ENCODE assay signal across 13 cellular contexts in genomic region chr4:76703123-76703490, GRCh38.
DNase-seq lines count a peak whose midpoint lies in the region; ATAC-seq and TF ChIP-seq lines count a peak whose summit lies in the region.
"Had no signal": no experiment of that assay in that cellular context is flagged by ENCODE, and none has a peak within 500 bp of the region (broad histone marks: within the 10 kb centered on the region; RNA-seq: fewer than 3 reads in every experiment).

No MANE protein-coding gene starts in this region.

- H3K27ac ChIP-seq in PC-3 (ENCODE audit: low read length) = peak overlapping the region; percentile 99

- no peak overlapping the region for H2AFZ ChIP-seq in PC-3 (ENCODE audit: low read length)

- peak overlapping the region; percentile 87 for H3K27ac Mint-ChIP-seq in endothelial cell (ENCODE audit: unreplicated experiment)
- H3K27ac Mint-ChIP-seq in nephron = peak overlapping the region; percentile 56 to 80 (median 74)
- no peak overlapping the region for H3K27ac Mint-ChIP-seq in activated T-helper 1 cell treated with anti-CD3 and anti-CD28 coated beads, Interleukin-12 subunit alpha, Interleukin-12 subunit beta, Interleukin-2, Interleukin-4 antibody, amounts not matched to agents 30 ng/mL and 10 ng/mL and 1 ng/mL, durations not matched to agents 14 hours and 24 hours and 36 hours
- H3K27ac Mint-ChIP-seq: activated naive CD4-positive, alpha-beta T cell treated with anti-CD3 and anti-CD28 coated beads for 36 hours; B cell had no signal

- H3K9me3 ChIP-seq in PC-3 (ENCODE audit: low read length) = no peaks in the 10 kb centered on the region
- H3K9me3 ChIP-seq: MG63 had no signal

- peak overlapping the region; percentile 62 for H3K9ac ChIP-seq in PC-3 (ENCODE audit: low read length)

- BruUV-seq in PC-3 (replicated peaks; lab: Mats Ljungman, UMichigan) = no TSS peak

- H3K9me2 ChIP-seq in PC-3 (replicated peaks; ENCODE audit: low read length) = no peaks in the 10 kb centered on the region

- peak overlapping the region; percentile 44; the same call in 1 of the 2 replicates for H3K4me3 ChIP-seq in PC-3 (ENCODE audit: low read length)
- H3K4me3 ChIP-seq: MG63 had no signal

- peaks cover 2% of the 10 kb centered on the region for H3K27me3 Mint-ChIP-seq in endothelial cell (ENCODE audit: unreplicated experiment)
- peaks cover 8% of the 10 kb centered on the region for H3K27me3 Mint-ChIP-seq in nephron (ENCODE audit: low read depth)
- H3K27me3 Mint-ChIP-seq in activated T-helper 1 cell treated with anti-CD3 and anti-CD28 coated beads, Interleukin-12 subunit alpha, Interleukin-12 subunit beta, Interleukin-2, Interleukin-4 antibody, amounts not matched to agents 30 ng/mL and 10 ng/mL and 1 ng/mL, durations not matched to agents 14 hours and 24 hours and 36 hours (ENCODE audit: insufficient read depth) = peaks cover 6% of the 10 kb centered on the region

- intact Hi-C loops in PC-3 (cut with micrococcal nuclease) = loop anchor here (1.0 to 5.0 kb wide), 2 partner anchors 13 to 81 kb away; no protein-coding TSS in a partner anchor
- intact Hi-C loops in activated T-helper 1 cell treated with anti-CD3 and anti-CD28 coated beads, Interleukin-12 subunit alpha, Interleukin-12 subunit beta, Interleukin-2, Interleukin-4 antibody, amounts not matched to agents 30 ng/mL and 10 ng/mL and 1 ng/mL, durations not matched to agents 14 hours and 24 hours and 36 hours (cut with micrococcal nuclease) = no loop called here

- H3K4me1 Mint-ChIP-seq in endothelial cell (ENCODE audit: unreplicated experiment) (peaks cover 52% of the 10 kb centered on the region), nephron (peaks cover 73% of the 10 kb centered on the region)
- no peaks in the 10 kb centered on the region for H3K4me1 Mint-ChIP-seq in activated T-helper 1 cell treated with anti-CD3 and anti-CD28 coated beads, Interleukin-12 subunit alpha, Interleukin-12 subunit beta, Interleukin-2, Interleukin-4 antibody, amounts not matched to agents 30 ng/mL and 10 ng/mL and 1 ng/mL, durations not matched to agents 14 hours and 24 hours and 36 hours (ENCODE audit: low read depth)
- H3K4me1 Mint-ChIP-seq: B cell had no signal

- peaks cover 4% of the 10 kb centered on the region for H3K36me3 Mint-ChIP-seq in endothelial cell (ENCODE audit: low read depth, unreplicated experiment)
- peaks cover 23% of the 10 kb centered on the region for H3K36me3 Mint-ChIP-seq in nephron (ENCODE audit: low read depth)
- H3K36me3 Mint-ChIP-seq in activated T-helper 1 cell treated with anti-CD3 and anti-CD28 coated beads, Interleukin-12 subunit alpha, Interleukin-12 subunit beta, Interleukin-2, Interleukin-4 antibody, amounts not matched to agents 30 ng/mL and 10 ng/mL and 1 ng/mL, durations not matched to agents 14 hours and 24 hours and 36 hours (ENCODE audit: low read depth) = no peaks in the 10 kb centered on the region

- POLR2A ChIA-PET in PC-3 (lab: Charles Lee; ENCODE audit: unreplicated experiment) = interaction anchor here (1.1 to 1.2 kb wide), 2 partner anchors 38 to 132 kb away, joined by 4 to 5 read pairs; no protein-coding TSS in a partner anchor

- no peak for TF ChIP-seq CTCF in PC-3 (conservative IDR thresholded peaks at IDR 0.05; ENCODE audit: low read depth, low read length)
- no peak for TF ChIP-seq CTCF in endothelial cell (IDR thresholded peaks at IDR 0.05; ENCODE audit: unreplicated experiment)
- TF ChIP-seq CTCF in nephron (IDR thresholded peaks at IDR 0.05; ENCODE audit: unreplicated experiment in 3 of 3) = no peak
- TF ChIP-seq CTCF in omental fat pad (IDR thresholded peaks at IDR 0.05) = no peak

- H3K9me3 Mint-ChIP-seq in endothelial cell (ENCODE audit: unreplicated experiment) (no peaks in the 10 kb centered on the region), nephron (no peaks in the 10 kb centered on the region)
- no peaks in the 10 kb centered on the region for H3K9me3 Mint-ChIP-seq in activated T-helper 1 cell treated with anti-CD3 and anti-CD28 coated beads, Interleukin-12 subunit alpha, Interleukin-12 subunit beta, Interleukin-2, Interleukin-4 antibody, amounts not matched to agents 30 ng/mL and 10 ng/mL and 1 ng/mL, durations not matched to agents 14 hours and 24 hours and 36 hours
- H3K9me3 Mint-ChIP-seq: activated naive CD4-positive, alpha-beta T cell treated with anti-CD3 and anti-CD28 coated beads for 36 hours had no signal

- H3K27me3 ChIP-seq in PC-3 (ENCODE audit: low read length) = no peaks in the 10 kb centered on the region
- H3K27me3 ChIP-seq: MG63 had no signal

- peak overlapping the region; percentile 85 for H3K4me2 ChIP-seq in PC-3 (ENCODE audit: low read length)

- no peaks in the 10 kb centered on the region for H4K20me1 ChIP-seq in PC-3 (ENCODE audit: low read length)

- peaks cover 6% of the 10 kb centered on the region for H3K36me3 ChIP-seq in PC-3 (ENCODE audit: low read depth, low read length)

- peak; percentile 74 for ATAC-seq in PC-3
- ATAC-seq in omental fat pad (ENCODE audit: low FRiP score) = no peak

- H3K4me1 ChIP-seq in PC-3 (ENCODE audit: insufficient read depth, low read length) = peaks cover 61% of the 10 kb centered on the region

- peak; percentile 90 for DNase-seq in EH (ENCODE audit: low read depth)
- peak; percentile 85 for DNase-seq in PC-3
- DNase-seq in endothelial cell (ENCODE audit: low spot score) = no peak
- DNase-seq in activated T-helper 1 cell treated with anti-CD3 and anti-CD28 coated beads, Interleukin-12 subunit alpha, Interleukin-12 subunit beta, Interleukin-2, Interleukin-4 antibody, amounts not matched to agents 30 ng/mL and 10 ng/mL and 1 ng/mL, durations not matched to agents 14 hours and 24 hours and 36 hours (ENCODE audit: low spot score) = no peak
- DNase-seq in Ammon's horn (ENCODE audit: low spot score) = no peak
- no peak for DNase-seq in omental fat pad (ENCODE audit: low spot score)
- DNase-seq in stimulated activated naive CD4-positive, alpha-beta T cell treated with Interleukin-2 at 50 U/mL for 16 hours (lab: John Stamatoyannopoulos, UW) = no peak
- DNase-seq: activated naive CD4-positive, alpha-beta T cell treated with anti-CD3 and anti-CD28 coated beads for 36 hours; effector CD8-positive, alpha-beta T cell; MG63; NCI-H526 treated with DMSO at 0.1 percent for 48 hours had no signal

- H3F3A ChIP-seq in PC-3 (ENCODE audit: low read length, unreplicated experiment) = peaks cover 11% of the 10 kb centered on the region

- H3K4me3 Mint-ChIP-seq in endothelial cell (ENCODE audit: unreplicated experiment) = no peak overlapping the region
- H3K4me3 Mint-ChIP-seq in nephron = no peak overlapping the region
- no peak overlapping the region for H3K4me3 Mint-ChIP-seq in activated T-helper 1 cell treated with anti-CD3 and anti-CD28 coated beads, Interleukin-12 subunit alpha, Interleukin-12 subunit beta, Interleukin-2, Interleukin-4 antibody, amounts not matched to agents 30 ng/mL and 10 ng/mL and 1 ng/mL, durations not matched to agents 14 hours and 24 hours and 36 hours
- H3K4me3 Mint-ChIP-seq: activated naive CD4-positive, alpha-beta T cell treated with anti-CD3 and anti-CD28 coated beads for 36 hours; B cell had no signal

- H3K79me2 ChIP-seq in PC-3 (ENCODE audit: low read length) = peaks cover 74% of the 10 kb centered on the region

- CTCF ChIA-PET in PC-3 (lab: Charles Lee) = interaction anchor here (0.8 kb wide), 1 partner anchor 16 kb away, joined by 3 read pairs; no protein-coding TSS in a partner anchor

Comparison
In these comparisons a context has a peak if more than half of its experiments do, and no peak if none do; other contexts are left out.
1. DNase-seq: peak in EH (single experiment) and PC-3 (single experiment); none in endothelial cell (single experiment), activated T-helper 1 cell treated with anti-CD3 and anti-CD28 coated beads, Interleukin-12 subunit alpha, Interleukin-12 subunit beta, Interleukin-2, Interleukin-4 antibody, amounts not matched to agents 30 ng/mL and 10 ng/mL and 1 ng/mL, durations not matched to agents 14 hours and 24 hours and 36 hours (single experiment), Ammon's horn (single experiment), omental fat pad (single experiment) and stimulated activated naive CD4-positive, alpha-beta T cell treated with Interleukin-2 at 50 U/mL for 16 hours (single experiment).